ENCODE assay signal across 9 cellular contexts in the genomic region with DNA sequence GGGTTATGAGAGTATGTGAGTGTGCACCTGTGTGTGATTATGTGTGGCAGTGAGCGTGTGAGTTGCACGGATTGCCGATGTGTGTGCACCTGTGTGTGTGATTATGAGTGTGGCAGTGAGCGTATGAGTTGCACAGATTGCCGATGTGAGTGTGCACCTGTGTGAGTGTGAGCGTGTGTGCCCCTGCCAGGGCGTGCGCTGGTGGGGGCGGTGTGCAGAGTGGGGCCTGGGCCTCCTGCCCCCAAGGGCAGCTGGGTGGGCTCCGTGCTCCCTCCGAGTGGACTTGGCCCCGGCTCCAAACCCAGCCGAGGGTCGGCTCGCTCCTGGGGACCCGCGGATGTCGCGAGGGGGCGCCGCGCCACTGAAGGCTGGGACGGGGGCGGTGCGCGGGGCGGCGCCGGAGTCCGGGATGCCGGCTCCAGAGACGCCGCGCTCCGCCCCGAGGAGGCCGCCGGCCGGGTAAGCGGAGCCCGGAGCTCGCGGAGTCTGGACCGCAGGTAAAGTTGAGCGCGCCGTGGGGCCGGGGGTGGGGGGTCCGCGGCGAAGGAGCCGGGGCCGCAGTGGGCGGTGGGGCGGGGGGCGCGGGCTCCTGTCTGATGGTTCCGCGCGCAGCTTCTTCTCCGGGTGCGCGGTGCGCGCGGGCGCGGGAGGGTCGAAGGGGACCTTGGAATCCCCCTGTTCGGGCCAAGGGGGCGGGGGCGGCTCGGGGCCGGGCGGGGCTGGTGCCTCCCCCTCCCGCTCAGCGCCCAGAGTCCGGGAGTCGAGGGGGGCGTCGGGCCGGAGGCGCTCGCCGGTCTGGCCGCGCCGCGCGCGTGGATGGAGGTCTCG. TPM values are rescaled to one million over a fixed set of nuclear protein-coding genes. Genes with fewer than 3 reads are reported as not detected.
DNase-seq lines count a peak whose midpoint lies in the region; ATAC-seq and TF ChIP-seq lines count a peak whose summit lies in the region.
"Had no signal": no experiment of that assay in that cellular context is flagged by ENCODE, and none has a peak within 500 bp of the region (broad histone marks: within the 10 kb centered on the region; RNA-seq: fewer than 3 reads in every experiment).

A gene with protein sequence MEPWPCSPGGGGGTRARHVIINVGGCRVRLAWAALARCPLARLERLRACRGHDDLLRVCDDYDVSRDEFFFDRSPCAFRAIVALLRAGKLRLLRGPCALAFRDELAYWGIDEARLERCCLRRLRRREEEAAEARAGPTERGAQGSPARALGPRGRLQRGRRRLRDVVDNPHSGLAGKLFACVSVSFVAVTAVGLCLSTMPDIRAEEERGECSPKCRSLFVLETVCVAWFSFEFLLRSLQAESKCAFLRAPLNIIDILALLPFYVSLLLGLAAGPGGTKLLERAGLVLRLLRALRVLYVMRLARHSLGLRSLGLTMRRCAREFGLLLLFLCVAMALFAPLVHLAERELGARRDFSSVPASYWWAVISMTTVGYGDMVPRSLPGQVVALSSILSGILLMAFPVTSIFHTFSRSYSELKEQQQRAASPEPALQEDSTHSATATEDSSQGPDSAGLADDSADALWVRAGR (plus strand): TSS at position 421 of the 828 bp plus-strand sequence. CDS start 65,730 bp downstream, outside the sequence.

- no peaks in the 10 kb centered on the region for H3K9me3 Mint-ChIP-seq in osteocyte (ENCODE audit: unreplicated experiment)

- no peaks in the 10 kb centered on the region for H3K36me3 ChIP-seq in Peyer's patch

- DNase-seq in NCI-H2171 treated with DMSO at 0.1 percent for 48 hours (lab: John Stamatoyannopoulos, UW) (peak; percentile 11), NCI-H2171 (lab: John Stamatoyannopoulos, UW) (no peak), Peyer's patch (peak in 1 of 3 donors; percentile 60), erythroblast (lab: John Stamatoyannopoulos, UW) (peak; percentile 46 to 51), osteocyte (ENCODE audit: extremely low spot score, unreplicated experiment) (no peak), NCI-H2107 (lab: John Stamatoyannopoulos, UW) (no peak)
- no peak for DNase-seq in central memory CD4-positive, alpha-beta T cell

- H3K4me3 Mint-ChIP-seq in osteocyte (ENCODE audit: unreplicated experiment): peak within 1 kb of the TSS; percentile 60

- peaks cover 0 to 24% (median 12%) of the 10 kb centered on the region in 4 donors for H3K4me1 ChIP-seq in Peyer's patch

- peak in 2 of 6 experiments; percentile 13 to 29 for TF ChIP-seq CTCF in Peyer's patch (IDR thresholded peaks at IDR 0.05)
- peak; percentile 41 for TF ChIP-seq CTCF in osteocyte (IDR thresholded peaks at IDR 0.05)

- peaks cover 37% of the 10 kb centered on the region for H3K27me3 Mint-ChIP-seq in osteocyte (ENCODE audit: unreplicated experiment)

- peak within 1 kb of the TSS; percentile 24 to 58 (median 47) for H3K4me3 ChIP-seq in Peyer's patch
- H3K4me3 ChIP-seq: SK-N-MC had no signal

- peaks cover 6% of the 10 kb centered on the region for H3K4me1 Mint-ChIP-seq in osteocyte (ENCODE audit: unreplicated experiment)

- no peak for TF ChIP-seq POLR2A in Peyer's patch (IDR thresholded peaks at IDR 0.05)
- TF ChIP-seq POLR2A in erythroblast (IDR thresholded peaks at IDR 0.05; ENCODE audit: low read length): no peak

- no peak within 1 kb of the TSS for H3K27ac Mint-ChIP-seq in osteocyte (ENCODE audit: unreplicated experiment)

- no peaks in the 10 kb centered on the region for H3K9me3 ChIP-seq in Peyer's patch

- peaks cover 0 to 10% of the 10 kb centered on the region in 2 donors for H3K27me3 ChIP-seq in Peyer's patch

- H3K27ac ChIP-seq in Peyer's patch: peak within 1 kb of the TSS in 1 of 4 donors; percentile 30
- H3K27ac ChIP-seq: SK-N-MC had no signal

- no peaks in the 10 kb centered on the region for H3K36me3 Mint-ChIP-seq in osteocyte (ENCODE audit: unreplicated experiment)

- ATAC-seq in GM21390 (IDR thresholded peaks at IDR 0.05; ENCODE audit: unreplicated experiment): no peak

RNA-seq across cellular contexts. Expression of the gene that starts here (rescaled TPM):
- 1 to 10 TPM in 3 of 4 donors, not detected in 1; 2.3 to 3.8 (median 3.2) TPM for total RNA-seq in Peyer's patch
- total RNA-seq in osteocyte: not detected in 2 replicates

Comparison
In these comparisons a context has a peak if more than half of its experiments do, and no peak if none do; other contexts are left out.
1. DNase-seq: peak in NCI-H2171 treated with DMSO at 0.1 percent for 48 hours (single experiment) and erythroblast (2 of 2); none in NCI-H2171 (single experiment), osteocyte (single experiment), NCI-H2107 (single experiment) and central memory CD4-positive, alpha-beta T cell (single experiment).